1 cellular context compared by ENCODE assay signal in the genomic region with DNA sequence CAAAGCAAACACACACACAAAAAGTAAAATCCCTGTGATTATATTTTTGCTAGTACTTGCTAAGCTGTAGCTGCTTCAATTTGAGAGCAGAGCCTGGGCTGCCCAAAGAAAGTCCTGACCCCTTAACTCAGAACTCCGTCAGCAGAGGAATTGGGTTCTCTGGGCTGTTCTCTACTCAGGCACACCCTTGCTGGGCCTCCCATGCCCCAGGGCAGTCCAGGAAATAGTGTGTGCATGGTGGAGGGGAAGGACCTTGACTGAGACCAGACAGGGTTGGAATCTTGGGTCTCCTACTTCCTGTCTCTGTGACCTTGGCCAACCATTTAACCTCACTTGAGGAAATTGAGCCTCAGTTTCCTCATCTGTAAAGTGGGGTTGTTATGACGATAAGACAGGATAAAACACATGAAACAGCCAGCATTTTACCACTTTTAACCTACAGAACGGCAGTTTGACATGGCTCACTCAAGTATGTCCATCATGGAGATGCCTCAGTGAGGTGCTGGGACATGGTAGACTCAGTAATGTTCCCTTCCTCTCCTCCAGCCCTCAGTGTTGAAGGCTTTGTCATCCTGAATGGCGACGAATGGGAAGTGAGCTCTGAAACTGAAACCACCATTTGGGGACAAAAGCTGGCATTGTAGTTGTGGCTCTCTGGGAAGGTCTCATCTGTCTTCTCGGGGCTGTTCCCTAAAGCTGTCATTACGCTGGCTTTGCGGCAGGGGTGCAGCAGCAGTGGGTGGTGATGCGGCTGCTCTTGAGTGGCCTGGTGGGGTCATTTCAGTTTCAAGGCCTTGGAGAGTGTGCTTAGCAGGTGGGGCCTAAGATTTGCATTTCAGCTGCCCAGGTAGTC.
A peak's percentile ranks its signal among the peaks of the same experiment; 100 is the strongest.
TF ChIP-seq lines count a peak whose summit lies in the region.

No MANE protein-coding gene starts in this region.

TF ChIP-seq in GM12878, 131 proteins besides CTCF, POLR2A, EP300 and RAD21 (continued from another document):
- TF ChIP-seq SRF (IDR thresholded peaks at IDR 0.05; ENCODE audit: low read depth in 2 of 2, low read length in 2 of 2): no peak
- no peak for TF ChIP-seq JUNB (IDR thresholded peaks at IDR 0.05)
- TF ChIP-seq, protein P1, sequence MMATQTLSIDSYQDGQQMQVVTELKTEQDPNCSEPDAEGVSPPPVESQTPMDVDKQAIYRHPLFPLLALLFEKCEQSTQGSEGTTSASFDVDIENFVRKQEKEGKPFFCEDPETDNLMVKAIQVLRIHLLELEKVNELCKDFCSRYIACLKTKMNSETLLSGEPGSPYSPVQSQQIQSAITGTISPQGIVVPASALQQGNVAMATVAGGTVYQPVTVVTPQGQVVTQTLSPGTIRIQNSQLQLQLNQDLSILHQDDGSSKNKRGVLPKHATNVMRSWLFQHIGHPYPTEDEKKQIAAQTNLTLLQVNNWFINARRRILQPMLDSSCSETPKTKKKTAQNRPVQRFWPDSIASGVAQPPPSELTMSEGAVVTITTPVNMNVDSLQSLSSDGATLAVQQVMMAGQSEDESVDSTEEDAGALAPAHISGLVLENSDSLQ (IDR thresholded peaks at IDR 0.05): peak; percentile 34; the same call in 1 of the 2 replicates
- peak in 1 of 2 experiments; percentile 22; a peak in 1 of 3 replicates for TF ChIP-seq EGR1 (IDR thresholded peaks at IDR 0.05; ENCODE audit: borderline replicate concordance in 1 of 2, low read depth in 2 of 2, low read length in 2 of 2)
- TF ChIP-seq, protein P2, sequence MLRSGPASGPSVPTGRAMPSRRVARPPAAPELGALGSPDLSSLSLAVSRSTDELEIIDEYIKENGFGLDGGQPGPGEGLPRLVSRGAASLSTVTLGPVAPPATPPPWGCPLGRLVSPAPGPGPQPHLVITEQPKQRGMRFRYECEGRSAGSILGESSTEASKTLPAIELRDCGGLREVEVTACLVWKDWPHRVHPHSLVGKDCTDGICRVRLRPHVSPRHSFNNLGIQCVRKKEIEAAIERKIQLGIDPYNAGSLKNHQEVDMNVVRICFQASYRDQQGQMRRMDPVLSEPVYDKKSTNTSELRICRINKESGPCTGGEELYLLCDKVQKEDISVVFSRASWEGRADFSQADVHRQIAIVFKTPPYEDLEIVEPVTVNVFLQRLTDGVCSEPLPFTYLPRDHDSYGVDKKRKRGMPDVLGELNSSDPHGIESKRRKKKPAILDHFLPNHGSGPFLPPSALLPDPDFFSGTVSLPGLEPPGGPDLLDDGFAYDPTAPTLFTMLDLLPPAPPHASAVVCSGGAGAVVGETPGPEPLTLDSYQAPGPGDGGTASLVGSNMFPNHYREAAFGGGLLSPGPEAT (IDR thresholded peaks at IDR 0.05; ENCODE audit: low read depth): peak; percentile 48; the same call in 1 of the 2 replicates
- no peak for TF ChIP-seq ZNF24 (IDR thresholded peaks at IDR 0.05)
TF ChIP-seq in GM12878: peak in this region for 18.
